ENCODE assay signal across 1 cellular context in the genomic region with DNA sequence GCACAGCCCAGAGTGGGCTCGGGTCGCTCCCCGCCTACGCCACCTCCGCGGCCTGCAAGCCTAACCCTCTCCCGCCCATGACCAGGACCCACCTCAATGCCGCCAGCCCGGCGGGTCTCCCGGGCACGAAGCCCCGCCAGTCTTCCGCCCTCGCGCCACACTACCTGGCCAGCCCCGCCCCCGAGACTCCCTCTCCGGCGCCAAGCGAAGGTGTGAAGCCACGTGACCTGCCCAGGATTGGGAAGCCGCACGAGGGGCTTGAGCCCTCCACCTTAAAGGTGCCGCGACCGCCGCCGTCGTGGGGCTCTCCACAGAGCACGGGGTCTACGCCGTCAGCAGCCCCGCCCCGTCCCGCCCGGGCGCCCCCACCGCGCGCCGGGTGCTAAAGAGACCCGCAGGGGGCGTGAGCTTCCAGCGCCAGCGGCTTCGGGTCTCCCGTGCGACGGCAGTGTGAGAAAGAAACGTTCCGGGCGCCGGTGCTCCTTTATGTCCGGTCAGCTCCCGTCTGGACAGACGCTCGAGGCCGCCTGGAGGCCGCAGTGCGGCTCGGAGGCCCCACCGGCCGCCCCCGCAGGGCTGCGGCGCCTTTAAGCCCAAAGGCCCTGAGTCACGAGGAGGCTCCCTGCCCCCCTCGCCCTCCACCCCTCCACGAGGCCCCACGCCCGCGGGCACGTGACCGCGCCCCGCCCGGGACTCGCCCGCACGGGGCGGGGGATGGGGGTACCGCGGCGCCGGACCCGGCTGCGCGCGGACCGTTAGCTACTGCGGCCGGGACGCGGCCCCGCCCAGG.
TF ChIP-seq lines count a peak whose summit lies in the region.

A gene (minus strand): TSS at position 319 of the 790 bp plus-strand sequence. CDS start 18,904 bp downstream, outside the sequence.

TF ChIP-seq in K562, 482 proteins besides CTCF, POLR2A, EP300 and RAD21 (continued from another document and continues in another):
- TF ChIP-seq, protein P1, sequence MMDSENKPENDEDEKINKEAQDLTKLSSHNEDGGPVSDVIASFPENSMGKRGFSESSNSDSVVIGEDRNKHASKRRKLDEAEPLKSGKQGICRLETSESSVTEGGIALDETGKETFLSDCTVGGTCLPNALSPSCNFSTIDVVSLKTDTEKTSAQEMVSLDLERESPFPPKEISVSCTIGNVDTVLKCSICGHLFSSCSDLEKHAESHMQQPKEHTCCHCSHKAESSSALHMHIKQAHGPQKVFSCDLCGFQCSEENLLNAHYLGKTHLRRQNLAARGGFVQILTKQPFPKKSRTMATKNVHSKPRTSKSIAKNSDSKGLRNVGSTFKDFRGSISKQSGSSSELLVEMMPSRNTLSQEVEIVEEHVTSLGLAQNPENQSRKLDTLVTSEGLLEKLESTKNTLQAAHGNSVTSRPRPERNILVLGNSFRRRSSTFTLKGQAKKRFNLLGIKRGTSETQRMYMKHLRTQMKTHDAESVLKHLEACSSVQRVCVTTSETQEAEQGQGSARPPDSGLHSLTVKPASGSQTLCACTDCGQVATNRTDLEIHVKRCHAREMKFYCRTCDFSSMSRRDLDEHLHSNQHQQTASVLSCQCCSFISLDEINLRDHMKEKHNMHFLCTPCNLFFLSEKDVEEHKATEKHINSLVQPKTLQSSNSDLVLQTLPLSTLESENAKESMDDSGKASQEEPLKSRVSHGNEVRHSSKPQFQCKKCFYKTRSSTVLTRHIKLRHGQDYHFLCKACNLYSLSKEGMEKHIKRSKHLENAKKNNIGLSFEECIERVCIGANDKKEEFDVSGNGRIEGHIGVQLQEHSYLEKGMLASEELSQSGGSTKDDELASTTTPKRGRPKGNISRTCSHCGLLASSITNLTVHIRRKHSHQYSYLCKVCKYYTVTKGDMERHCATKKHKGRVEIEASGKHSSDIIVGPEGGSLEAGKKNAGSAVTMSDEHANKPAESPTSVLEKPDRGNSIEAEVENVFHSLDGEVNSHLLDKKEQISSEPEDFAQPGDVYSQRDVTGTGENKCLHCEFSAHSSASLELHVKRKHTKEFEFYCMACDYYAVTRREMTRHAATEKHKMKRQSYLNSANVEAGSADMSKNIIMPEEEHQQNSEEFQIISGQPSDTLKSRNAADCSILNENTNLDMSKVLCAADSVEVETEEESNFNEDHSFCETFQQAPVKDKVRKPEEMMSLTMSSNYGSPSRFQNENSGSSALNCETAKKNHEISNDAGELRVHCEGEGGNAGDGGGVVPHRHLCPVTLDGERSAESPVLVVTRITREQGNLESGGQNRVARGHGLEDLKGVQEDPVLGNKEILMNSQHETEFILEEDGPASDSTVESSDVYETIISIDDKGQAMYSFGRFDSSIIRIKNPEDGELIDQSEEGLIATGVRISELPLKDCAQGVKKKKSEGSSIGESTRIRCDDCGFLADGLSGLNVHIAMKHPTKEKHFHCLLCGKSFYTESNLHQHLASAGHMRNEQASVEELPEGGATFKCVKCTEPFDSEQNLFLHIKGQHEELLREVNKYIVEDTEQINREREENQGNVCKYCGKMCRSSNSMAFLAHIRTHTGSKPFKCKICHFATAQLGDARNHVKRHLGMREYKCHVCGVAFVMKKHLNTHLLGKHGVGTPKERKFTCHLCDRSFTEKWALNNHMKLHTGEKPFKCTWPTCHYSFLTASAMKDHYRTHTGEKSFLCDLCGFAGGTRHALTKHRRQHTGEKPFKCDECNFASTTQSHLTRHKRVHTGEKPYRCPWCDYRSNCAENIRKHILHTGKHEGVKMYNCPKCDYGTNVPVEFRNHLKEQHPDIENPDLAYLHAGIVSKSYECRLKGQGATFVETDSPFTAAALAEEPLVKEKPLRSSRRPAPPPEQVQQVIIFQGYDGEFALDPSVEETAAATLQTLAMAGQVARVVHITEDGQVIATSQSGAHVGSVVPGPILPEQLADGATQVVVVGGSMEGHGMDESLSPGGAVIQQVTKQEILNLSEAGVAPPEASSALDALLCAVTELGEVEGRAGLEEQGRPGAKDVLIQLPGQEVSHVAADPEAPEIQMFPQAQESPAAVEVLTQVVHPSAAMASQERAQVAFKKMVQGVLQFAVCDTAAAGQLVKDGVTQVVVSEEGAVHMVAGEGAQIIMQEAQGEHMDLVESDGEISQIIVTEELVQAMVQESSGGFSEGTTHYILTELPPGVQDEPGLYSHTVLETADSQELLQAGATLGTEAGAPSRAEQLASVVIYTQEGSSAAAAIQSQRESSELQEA (IDR thresholded peaks at IDR 0.05; ENCODE audit: low read depth): no peak
- TF ChIP-seq, protein P2, sequence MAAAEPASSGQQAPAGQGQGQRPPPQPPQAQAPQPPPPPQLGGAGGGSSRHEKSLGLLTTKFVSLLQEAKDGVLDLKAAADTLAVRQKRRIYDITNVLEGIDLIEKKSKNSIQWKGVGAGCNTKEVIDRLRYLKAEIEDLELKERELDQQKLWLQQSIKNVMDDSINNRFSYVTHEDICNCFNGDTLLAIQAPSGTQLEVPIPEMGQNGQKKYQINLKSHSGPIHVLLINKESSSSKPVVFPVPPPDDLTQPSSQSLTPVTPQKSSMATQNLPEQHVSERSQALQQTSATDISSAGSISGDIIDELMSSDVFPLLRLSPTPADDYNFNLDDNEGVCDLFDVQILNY (CRISPR knock-in tag; IDR thresholded peaks at IDR 0.05): no peak; the same call in none of the 2 replicates
- no peak for TF ChIP-seq TEAD2 (tag; IDR thresholded peaks at IDR 0.05)
- no peak for TF ChIP-seq PHTF2 (CRISPR knock-in tag; IDR thresholded peaks at IDR 0.05)
- TF ChIP-seq, protein P3, sequence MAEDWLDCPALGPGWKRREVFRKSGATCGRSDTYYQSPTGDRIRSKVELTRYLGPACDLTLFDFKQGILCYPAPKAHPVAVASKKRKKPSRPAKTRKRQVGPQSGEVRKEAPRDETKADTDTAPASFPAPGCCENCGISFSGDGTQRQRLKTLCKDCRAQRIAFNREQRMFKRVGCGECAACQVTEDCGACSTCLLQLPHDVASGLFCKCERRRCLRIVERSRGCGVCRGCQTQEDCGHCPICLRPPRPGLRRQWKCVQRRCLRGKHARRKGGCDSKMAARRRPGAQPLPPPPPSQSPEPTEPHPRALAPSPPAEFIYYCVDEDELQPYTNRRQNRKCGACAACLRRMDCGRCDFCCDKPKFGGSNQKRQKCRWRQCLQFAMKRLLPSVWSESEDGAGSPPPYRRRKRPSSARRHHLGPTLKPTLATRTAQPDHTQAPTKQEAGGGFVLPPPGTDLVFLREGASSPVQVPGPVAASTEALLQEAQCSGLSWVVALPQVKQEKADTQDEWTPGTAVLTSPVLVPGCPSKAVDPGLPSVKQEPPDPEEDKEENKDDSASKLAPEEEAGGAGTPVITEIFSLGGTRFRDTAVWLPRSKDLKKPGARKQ (CRISPR knock-in tag; IDR thresholded peaks at IDR 0.05): no peak
- 0 out of 2 replicates have a peak, but pooled peaks have one; percentile 34 for TF ChIP-seq PHB (CRISPR knock-in tag; IDR thresholded peaks at IDR 0.05)
- TF ChIP-seq CBFB (CRISPR knock-in tag; IDR thresholded peaks at IDR 0.05): 0 out of 2 replicates have a peak, but pooled peaks have one; percentile 80
- TF ChIP-seq, protein P4, sequence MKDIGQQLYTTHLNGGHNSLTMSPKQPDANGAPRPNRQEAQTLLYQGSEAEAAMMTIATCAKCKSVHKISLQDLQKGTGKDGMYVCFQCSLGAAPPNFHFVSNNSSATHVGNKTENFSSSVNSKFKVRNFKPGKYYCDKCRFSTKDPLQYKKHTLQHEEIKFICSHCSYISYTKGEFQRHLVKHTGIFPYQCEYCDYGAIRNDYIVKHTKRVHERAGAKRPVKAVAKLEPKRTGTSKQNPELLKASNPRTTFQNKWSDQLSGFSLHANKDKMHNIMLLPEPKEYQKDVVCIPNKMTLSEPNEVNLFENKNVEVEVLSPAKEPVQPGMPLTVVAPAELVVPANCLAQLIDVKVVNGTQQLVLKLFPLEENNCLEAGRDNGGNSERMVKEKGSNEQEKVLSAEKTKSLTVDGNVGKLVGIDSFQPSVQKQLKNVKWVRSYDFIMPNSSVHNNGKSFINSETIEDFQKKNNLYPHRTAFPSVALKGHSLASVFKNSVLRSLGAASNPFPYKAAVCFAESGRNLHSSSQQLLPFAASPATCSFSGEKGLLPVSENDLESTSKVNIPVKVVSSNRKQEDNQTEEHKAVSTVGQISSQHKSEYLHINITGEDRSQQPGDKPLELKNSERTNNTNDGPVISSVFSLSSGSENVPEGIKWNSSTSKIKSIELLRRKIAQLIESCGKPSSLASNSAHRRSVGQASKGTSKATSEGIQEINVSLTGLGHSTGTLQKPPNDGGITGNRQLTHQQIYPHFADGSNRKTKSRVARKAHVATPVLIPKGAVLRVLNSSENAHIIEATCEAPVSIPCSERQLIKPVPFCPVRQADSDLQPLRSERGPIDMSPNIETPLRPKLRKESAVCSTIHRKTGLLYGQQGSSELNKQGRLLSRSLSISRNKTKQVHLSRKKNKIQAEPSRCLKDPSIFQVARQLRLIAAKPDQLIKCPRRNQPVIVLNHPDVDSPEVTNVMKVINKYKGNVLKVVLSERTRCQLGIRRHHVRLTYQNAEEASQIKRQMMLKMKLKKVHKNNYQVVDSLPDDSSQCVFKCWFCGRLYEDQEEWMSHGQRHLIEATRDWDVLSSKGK (CRISPR knock-in tag; IDR thresholded peaks at IDR 0.05): no peak
- TF ChIP-seq RB1 (IDR thresholded peaks at IDR 0.05; ENCODE audit: low read depth): peak; percentile 56; the same call in 1 of the 2 replicates
- peak; percentile 60; the same call in 1 of the 2 replicates for TF ChIP-seq ZNF57 (CRISPR knock-in tag; IDR thresholded peaks at IDR 0.05)
- TF ChIP-seq YBX1 (IDR thresholded peaks at IDR 0.05): no peak
- TF ChIP-seq SREBF2 (CRISPR knock-in tag; IDR thresholded peaks at IDR 0.05): peak; percentile 59; the same call in 1 of the 2 replicates
- TF ChIP-seq, protein P5, sequence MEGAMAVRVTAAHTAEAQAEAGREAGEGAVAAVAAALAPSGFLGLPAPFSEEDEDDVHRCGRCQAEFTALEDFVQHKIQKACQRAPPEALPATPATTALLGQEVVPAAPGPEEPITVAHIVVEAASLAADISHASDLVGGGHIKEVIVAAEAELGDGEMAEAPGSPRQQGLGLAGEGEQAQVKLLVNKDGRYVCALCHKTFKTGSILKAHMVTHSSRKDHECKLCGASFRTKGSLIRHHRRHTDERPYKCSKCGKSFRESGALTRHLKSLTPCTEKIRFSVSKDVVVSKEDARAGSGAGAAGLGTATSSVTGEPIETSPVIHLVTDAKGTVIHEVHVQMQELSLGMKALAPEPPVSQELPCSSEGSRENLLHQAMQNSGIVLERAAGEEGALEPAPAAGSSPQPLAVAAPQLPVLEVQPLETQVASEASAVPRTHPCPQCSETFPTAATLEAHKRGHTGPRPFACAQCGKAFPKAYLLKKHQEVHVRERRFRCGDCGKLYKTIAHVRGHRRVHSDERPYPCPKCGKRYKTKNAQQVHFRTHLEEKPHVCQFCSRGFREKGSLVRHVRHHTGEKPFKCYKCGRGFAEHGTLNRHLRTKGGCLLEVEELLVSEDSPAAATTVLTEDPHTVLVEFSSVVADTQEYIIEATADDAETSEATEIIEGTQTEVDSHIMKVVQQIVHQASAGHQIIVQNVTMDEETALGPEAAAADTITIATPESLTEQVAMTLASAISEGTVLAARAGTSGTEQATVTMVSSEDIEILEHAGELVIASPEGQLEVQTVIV (CRISPR knock-in tag; IDR thresholded peaks at IDR 0.05; ENCODE audit: borderline replicate concordance): no peak; the same call in 1 of the 2 replicates
- TF ChIP-seq, protein P6, sequence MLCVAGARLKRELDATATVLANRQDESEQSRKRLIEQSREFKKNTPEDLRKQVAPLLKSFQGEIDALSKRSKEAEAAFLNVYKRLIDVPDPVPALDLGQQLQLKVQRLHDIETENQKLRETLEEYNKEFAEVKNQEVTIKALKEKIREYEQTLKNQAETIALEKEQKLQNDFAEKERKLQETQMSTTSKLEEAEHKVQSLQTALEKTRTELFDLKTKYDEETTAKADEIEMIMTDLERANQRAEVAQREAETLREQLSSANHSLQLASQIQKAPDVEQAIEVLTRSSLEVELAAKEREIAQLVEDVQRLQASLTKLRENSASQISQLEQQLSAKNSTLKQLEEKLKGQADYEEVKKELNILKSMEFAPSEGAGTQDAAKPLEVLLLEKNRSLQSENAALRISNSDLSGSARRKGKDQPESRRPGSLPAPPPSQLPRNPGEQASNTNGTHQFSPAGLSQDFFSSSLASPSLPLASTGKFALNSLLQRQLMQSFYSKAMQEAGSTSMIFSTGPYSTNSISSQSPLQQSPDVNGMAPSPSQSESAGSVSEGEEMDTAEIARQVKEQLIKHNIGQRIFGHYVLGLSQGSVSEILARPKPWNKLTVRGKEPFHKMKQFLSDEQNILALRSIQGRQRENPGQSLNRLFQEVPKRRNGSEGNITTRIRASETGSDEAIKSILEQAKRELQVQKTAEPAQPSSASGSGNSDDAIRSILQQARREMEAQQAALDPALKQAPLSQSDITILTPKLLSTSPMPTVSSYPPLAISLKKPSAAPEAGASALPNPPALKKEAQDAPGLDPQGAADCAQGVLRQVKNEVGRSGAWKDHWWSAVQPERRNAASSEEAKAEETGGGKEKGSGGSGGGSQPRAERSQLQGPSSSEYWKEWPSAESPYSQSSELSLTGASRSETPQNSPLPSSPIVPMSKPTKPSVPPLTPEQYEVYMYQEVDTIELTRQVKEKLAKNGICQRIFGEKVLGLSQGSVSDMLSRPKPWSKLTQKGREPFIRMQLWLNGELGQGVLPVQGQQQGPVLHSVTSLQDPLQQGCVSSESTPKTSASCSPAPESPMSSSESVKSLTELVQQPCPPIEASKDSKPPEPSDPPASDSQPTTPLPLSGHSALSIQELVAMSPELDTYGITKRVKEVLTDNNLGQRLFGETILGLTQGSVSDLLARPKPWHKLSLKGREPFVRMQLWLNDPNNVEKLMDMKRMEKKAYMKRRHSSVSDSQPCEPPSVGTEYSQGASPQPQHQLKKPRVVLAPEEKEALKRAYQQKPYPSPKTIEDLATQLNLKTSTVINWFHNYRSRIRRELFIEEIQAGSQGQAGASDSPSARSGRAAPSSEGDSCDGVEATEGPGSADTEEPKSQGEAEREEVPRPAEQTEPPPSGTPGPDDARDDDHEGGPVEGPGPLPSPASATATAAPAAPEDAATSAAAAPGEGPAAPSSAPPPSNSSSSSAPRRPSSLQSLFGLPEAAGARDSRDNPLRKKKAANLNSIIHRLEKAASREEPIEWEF (CRISPR knock-in tag; IDR thresholded peaks at IDR 0.05): no peak
- peak; percentile 29 for TF ChIP-seq FUS (optimal IDR thresholded peaks at IDR 0.05; ENCODE audit: low read depth, low read length)
- TF ChIP-seq, protein P7, sequence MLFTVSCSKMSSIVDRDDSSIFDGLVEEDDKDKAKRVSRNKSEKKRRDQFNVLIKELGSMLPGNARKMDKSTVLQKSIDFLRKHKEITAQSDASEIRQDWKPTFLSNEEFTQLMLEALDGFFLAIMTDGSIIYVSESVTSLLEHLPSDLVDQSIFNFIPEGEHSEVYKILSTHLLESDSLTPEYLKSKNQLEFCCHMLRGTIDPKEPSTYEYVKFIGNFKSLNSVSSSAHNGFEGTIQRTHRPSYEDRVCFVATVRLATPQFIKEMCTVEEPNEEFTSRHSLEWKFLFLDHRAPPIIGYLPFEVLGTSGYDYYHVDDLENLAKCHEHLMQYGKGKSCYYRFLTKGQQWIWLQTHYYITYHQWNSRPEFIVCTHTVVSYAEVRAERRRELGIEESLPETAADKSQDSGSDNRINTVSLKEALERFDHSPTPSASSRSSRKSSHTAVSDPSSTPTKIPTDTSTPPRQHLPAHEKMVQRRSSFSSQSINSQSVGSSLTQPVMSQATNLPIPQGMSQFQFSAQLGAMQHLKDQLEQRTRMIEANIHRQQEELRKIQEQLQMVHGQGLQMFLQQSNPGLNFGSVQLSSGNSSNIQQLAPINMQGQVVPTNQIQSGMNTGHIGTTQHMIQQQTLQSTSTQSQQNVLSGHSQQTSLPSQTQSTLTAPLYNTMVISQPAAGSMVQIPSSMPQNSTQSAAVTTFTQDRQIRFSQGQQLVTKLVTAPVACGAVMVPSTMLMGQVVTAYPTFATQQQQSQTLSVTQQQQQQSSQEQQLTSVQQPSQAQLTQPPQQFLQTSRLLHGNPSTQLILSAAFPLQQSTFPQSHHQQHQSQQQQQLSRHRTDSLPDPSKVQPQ (CRISPR knock-in tag; IDR thresholded peaks at IDR 0.05; ENCODE audit: borderline replicate concordance): peak; percentile 97
- 0 out of 2 replicates have a peak, but pooled peaks have one; percentile 49 for TF ChIP-seq SNIP1 (IDR thresholded peaks at IDR 0.05; ENCODE audit: low read depth)
- TF ChIP-seq KLF13 (tag; IDR thresholded peaks at IDR 0.05; ENCODE audit: borderline replicate concordance, low read depth): peak; percentile 25; the same call in 1 of the 2 replicates
- peak; percentile 87; the same call in 1 of the 2 replicates for TF ChIP-seq CTBP1 (IDR thresholded peaks at IDR 0.05; ENCODE audit: borderline replicate concordance)
- TF ChIP-seq ZNF124 (CRISPR knock-in tag; IDR thresholded peaks at IDR 0.05): no peak
- no peak for TF ChIP-seq MBD2 (IDR thresholded peaks at IDR 0.05; ENCODE audit: borderline replicate concordance, low read depth)
